ENCODE assay signal across 1 cellular context in the genomic region with DNA sequence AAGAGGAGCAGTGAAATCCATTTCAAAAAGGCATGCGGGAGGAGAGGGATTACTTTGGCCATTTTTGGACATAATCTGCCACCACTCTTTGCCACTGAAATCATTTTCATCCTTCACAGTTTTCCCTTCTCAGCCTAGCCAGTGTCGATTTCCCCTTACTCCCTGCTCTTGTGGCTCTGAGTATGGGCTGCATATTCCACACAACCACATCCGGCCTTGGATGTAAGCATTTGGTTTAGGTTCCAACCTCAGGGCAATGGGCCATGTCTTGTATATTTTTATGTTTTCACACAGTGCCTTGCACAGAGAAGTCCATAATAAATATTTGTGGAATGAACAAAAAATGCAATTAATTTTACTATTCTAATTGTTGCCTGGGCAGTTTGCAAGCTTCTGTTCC.
TF ChIP-seq lines count a peak whose summit lies in the region.

No MANE protein-coding gene starts in this region.

TF ChIP-seq in IMR-90, 13 proteins besides CTCF, POLR2A, EP300 and RAD21 (continued from another document):
- TF ChIP-seq RCOR1 (IDR thresholded peaks at IDR 0.05; ENCODE audit: insufficient replicate concordance, low read length) (no peak), MAFK (IDR thresholded peaks at IDR 0.05; ENCODE audit: low read depth, low read length) (no peak), SMC3 (IDR thresholded peaks at IDR 0.05; ENCODE audit: low read depth, low read length) (no peak), RFX5 (IDR thresholded peaks at IDR 0.05; ENCODE audit: low read depth, low read length) (no peak)
